In genomic region chr2:8514748-8515389, GRCh38 we compare ENCODE assay signal across 8 cellular contexts.
DNase-seq lines count a peak whose midpoint lies in the region; ATAC-seq lines count a peak whose summit lies in the region.

No MANE protein-coding gene starts in this region.

- DNase-seq in cardiac septum (ENCODE audit: low spot score) (peak; percentile 4), Right ventricle myocardium inferior (ENCODE audit: missing footprints) (no peak), NCI-H1092 (lab: John Stamatoyannopoulos, UW) (no peak), medulla oblongata (ENCODE audit: extremely low spot score) (no peak), Ammon's horn (ENCODE audit: low spot score) (no peak)
- DNase-seq in activated CD4-positive, alpha-beta memory T cell treated with anti-CD3 and anti-CD28 coated beads for 36 hours, result peak; percentile 82
- DNase-seq in stimulated activated CD4-positive, alpha-beta T cell treated with anti-CD3 and anti-CD28 coated beads, Interleukin-1b, Interleukin-23, amount 100 ng/mL, for 48 hours, result peak; percentile 83

- peaks cover 64% of the 10 kb centered on the region for H3K4me1 Mint-ChIP-seq in activated CD4-positive, alpha-beta memory T cell treated with anti-CD3 and anti-CD28 coated beads for 36 hours (ENCODE audit: low read depth)

- POLR2A ChIA-PET in activated CD4-positive, alpha-beta memory T cell treated with anti-CD3 and anti-CD28 coated beads for 36 hours (lab: Charles Lee), result interaction anchor here (0.6 to 7.1 kb wide), 19 partner anchors 19 to 584 kb away, joined by 3 to 105 read pairs (median 4); partner anchors contain the start of gene ID2

- H3K4me3 Mint-ChIP-seq in activated CD4-positive, alpha-beta memory T cell treated with anti-CD3 and anti-CD28 coated beads for 36 hours, result peak overlapping the region; percentile 59

- peaks cover 23% of the 10 kb centered on the region for H3K9me3 Mint-ChIP-seq in activated CD4-positive, alpha-beta memory T cell treated with anti-CD3 and anti-CD28 coated beads for 36 hours

- ATAC-seq in Right ventricle myocardium inferior (no peak), HG03060 (IDR thresholded peaks at IDR 0.05; ENCODE audit: low read depth, unreplicated experiment) (peak; percentile 48)

- intact Hi-C loops in cardiac septum (cut with DNase I) (no loop called here), Right ventricle myocardium inferior (cut with DNase I) (loop anchor here (10.0 kb wide), 1 partner anchor 230 kb away; no protein-coding TSS in a partner anchor)
- intact Hi-C loops in activated CD4-positive, alpha-beta memory T cell treated with anti-CD3 and anti-CD28 coated beads for 36 hours (cut with micrococcal nuclease), result loop anchor here (1.0 to 10.0 kb wide), 13 partner anchors 10 to 1600 kb away; partner anchors contain the start of gene RNF144A

- CTCF ChIA-PET in activated CD4-positive, alpha-beta memory T cell treated with anti-CD3 and anti-CD28 coated beads for 36 hours (lab: Charles Lee), result interaction anchor here (0.7 to 3.9 kb wide), 6 partner anchors 18 to 165 kb away, joined by 3 to 27 read pairs (median 4); no protein-coding TSS in a partner anchor

- H3K27ac Mint-ChIP-seq in activated CD4-positive, alpha-beta memory T cell treated with anti-CD3 and anti-CD28 coated beads for 36 hours, result peak overlapping the region; percentile 98

- no peaks in the 10 kb centered on the region for H3K27me3 Mint-ChIP-seq in activated CD4-positive, alpha-beta memory T cell treated with anti-CD3 and anti-CD28 coated beads for 36 hours

- H3K36me3 Mint-ChIP-seq in activated CD4-positive, alpha-beta memory T cell treated with anti-CD3 and anti-CD28 coated beads for 36 hours, result peaks cover 17% of the 10 kb centered on the region

Comparison
In these comparisons a context has a peak if more than half of its experiments do, and no peak if none do; other contexts are left out.
1. DNase-seq: peak in cardiac septum (single experiment), activated CD4-positive, alpha-beta memory T cell treated with anti-CD3 and anti-CD28 coated beads for 36 hours (single experiment) and stimulated activated CD4-positive, alpha-beta T cell treated with anti-CD3 and anti-CD28 coated beads, Interleukin-1b, Interleukin-23, amount 100 ng/mL, for 48 hours (single experiment); none in Right ventricle myocardium inferior (single experiment), NCI-H1092 (single experiment), medulla oblongata (single experiment) and Ammon's horn (single experiment).